ENCODE assay signal across 17 cellular contexts in genomic region chr7:16712916-16713315, GRCh38. TPM values are rescaled to one million over a fixed set of nuclear protein-coding genes. Genes with fewer than 3 reads are reported as not detected.
DNase-seq lines count a peak whose midpoint lies in the region; ATAC-seq and TF ChIP-seq lines count a peak whose summit lies in the region.
"Had no signal": no experiment of that assay in that cellular context is flagged by ENCODE, and none has a peak within 500 bp of the region (broad histone marks: within the 10 kb centered on the region; RNA-seq: fewer than 3 reads in every experiment).

No MANE protein-coding gene starts in this region.

- H3K4me3 ChIP-seq in astrocyte of the spinal cord (ENCODE audit: low read depth, low read length): no peak overlapping the region
- no peak overlapping the region for H3K4me3 ChIP-seq in retinal pigment epithelial cell (ENCODE audit: low read length)
- H3K4me3 ChIP-seq in SJCRH30: no peak overlapping the region
- H3K4me3 ChIP-seq: colonic mucosa, heart left ventricle, thoracic aorta had no signal

- H3K36me3 ChIP-seq in SJCRH30: peaks cover 13% of the 10 kb centered on the region
- H3K36me3 ChIP-seq: colonic mucosa, thoracic aorta had no signal

- no peaks in the 10 kb centered on the region for H3K27me3 Mint-ChIP-seq in activated CD4-positive, alpha-beta T cell treated with anti-CD3 and anti-CD28 coated beads for 36 hours
- H3K27me3 Mint-ChIP-seq: CD4-positive, CD25-positive, alpha-beta regulatory T cell had no signal

- no peak overlapping the region for H3K4me3 Mint-ChIP-seq in activated CD4-positive, alpha-beta T cell treated with anti-CD3 and anti-CD28 coated beads for 36 hours
- H3K4me3 Mint-ChIP-seq: CD4-positive, CD25-positive, alpha-beta regulatory T cell had no signal

- H3K9me3 Mint-ChIP-seq in activated CD4-positive, alpha-beta T cell treated with anti-CD3 and anti-CD28 coated beads for 36 hours (ENCODE audit: low read depth): no peaks in the 10 kb centered on the region
- H3K9me3 Mint-ChIP-seq: CD4-positive, CD25-positive, alpha-beta regulatory T cell had no signal

- DNase-seq in activated CD4-positive, alpha-beta T cell treated with anti-CD3 and anti-CD28 coated beads for 36 hours: peak; percentile 32
- no peak for DNase-seq in activated CD4-positive, alpha-beta T cell treated with anti-CD3 and anti-CD28 coated beads, Interleukin-2, amount 50 U/mL, for 1 hour
- peak; percentile 61 for DNase-seq in LHCN-M2 (ENCODE audit: low read depth)
- peak; percentile 63 for DNase-seq in astrocyte of the spinal cord (ENCODE audit: low read depth, low spot score)
- DNase-seq in retinal pigment epithelial cell (ENCODE audit: low read depth): peak; percentile 43
- DNase-seq in SJCRH30: no peak
- no peak for DNase-seq in islet precursor cell
- DNase-seq: CD4-positive, CD25-positive, alpha-beta regulatory T cell; colonic mucosa; heart left ventricle; NCI-H1694 treated with DMSO at 0.1 percent for 48 hours; NCI-H446 had no signal

- in situ Hi-C loops in astrocyte of the spinal cord (cut with HindIII; ENCODE audit: low sequenced_read_pairs): no loop called here

- CTCF ChIA-PET in activated CD4-positive, alpha-beta T cell treated with anti-CD3 and anti-CD28 coated beads for 36 hours (lab: Charles Lee): no interaction called here

- POLR2A ChIA-PET in activated CD4-positive, alpha-beta T cell treated with anti-CD3 and anti-CD28 coated beads for 36 hours (lab: Charles Lee): no interaction called here

- TF ChIP-seq CTCF in astrocyte of the spinal cord (IDR thresholded peaks at IDR 0.05; ENCODE audit: low read depth, low read length): no peak
- no peak for TF ChIP-seq CTCF in retinal pigment epithelial cell (conservative IDR thresholded peaks at IDR 0.05; ENCODE audit: low read depth, low read length)

- H3K4me1 ChIP-seq in SJCRH30: no peaks in the 10 kb centered on the region
- H3K4me1 ChIP-seq: colonic mucosa, heart left ventricle, parathyroid adenoma had no signal

- no peak overlapping the region for H3K27ac Mint-ChIP-seq in activated CD4-positive, alpha-beta T cell treated with anti-CD3 and anti-CD28 coated beads for 36 hours
- H3K27ac Mint-ChIP-seq: CD4-positive, CD25-positive, alpha-beta regulatory T cell had no signal

- peak; percentile 71 for ATAC-seq in activated CD4-positive, alpha-beta T cell treated with anti-CD3 and anti-CD28 coated beads for 36 hours
- ATAC-seq in HG03159 (IDR thresholded peaks at IDR 0.05; ENCODE audit: unreplicated experiment): no peak
- ATAC-seq: heart left ventricle, SK-N-SH treated with all-trans-retinoic acid at 6 μM for 48 hours had no signal

- peaks cover 17% of the 10 kb centered on the region for H3K36me3 Mint-ChIP-seq in activated CD4-positive, alpha-beta T cell treated with anti-CD3 and anti-CD28 coated beads for 36 hours (ENCODE audit: low read depth)

- intact Hi-C loops in activated CD4-positive, alpha-beta T cell treated with anti-CD3 and anti-CD28 coated beads for 36 hours (cut with DNase I, micrococcal nuclease): loop anchor here in 1 of 2 experiments (2.0 to 5.0 kb wide), 2 partner anchors 40 to 91 kb away; partner anchors contain the start of gene TSPAN13

- no peak overlapping the region for H3K27ac ChIP-seq in SJCRH30
- H3K27ac ChIP-seq: 22Rv1, colonic mucosa, heart left ventricle, parathyroid adenoma, thoracic aorta had no signal

- peaks cover 18% of the 10 kb centered on the region for H3K4me1 Mint-ChIP-seq in activated CD4-positive, alpha-beta T cell treated with anti-CD3 and anti-CD28 coated beads for 36 hours

- H3K27me3 ChIP-seq in SJCRH30: no peaks in the 10 kb centered on the region
- H3K27me3 ChIP-seq: colonic mucosa, heart left ventricle had no signal

- H3K9me3 ChIP-seq in SJCRH30 (replicated peaks): no peaks in the 10 kb centered on the region; the same call in 1 of the 2 replicates
- H3K9me3 ChIP-seq: colonic mucosa, heart left ventricle, thoracic aorta had no signal

RNA-seq across cellular contexts. Expression of gene TSPAN13, which starts 40.6 kb away (rescaled TPM):
- total RNA-seq in activated CD4-positive, alpha-beta T cell treated with anti-CD3 and anti-CD28 coated beads for 36 hours: under 1 TPM; 0.47 to 0.64 TPM
- 0.34 and 0.96 TPM in 2 replicates for total RNA-seq in LHCN-M2 (2014; rRNA removed)
- 0.79 TPM for polyA plus RNA-seq in LHCN-M2 (2012)
- total RNA-seq in SJCRH30 (2014; rRNA removed; shearing (Covaris generic)): 2.1 and 2.2 TPM in 2 replicates

Comparison
In these comparisons a context has a peak if more than half of its experiments do, and no peak if none do; other contexts are left out.
1. DNase-seq: peak in activated CD4-positive, alpha-beta T cell treated with anti-CD3 and anti-CD28 coated beads for 36 hours (single experiment), LHCN-M2 (single experiment), astrocyte of the spinal cord (single experiment) and retinal pigment epithelial cell (single experiment); none in activated CD4-positive, alpha-beta T cell treated with anti-CD3 and anti-CD28 coated beads, Interleukin-2, amount 50 U/mL, for 1 hour (single experiment), SJCRH30 (0 of 2) and islet precursor cell (single experiment).